Comparison of ENCODE assay signal across 8 cellular contexts in the genomic region with DNA sequence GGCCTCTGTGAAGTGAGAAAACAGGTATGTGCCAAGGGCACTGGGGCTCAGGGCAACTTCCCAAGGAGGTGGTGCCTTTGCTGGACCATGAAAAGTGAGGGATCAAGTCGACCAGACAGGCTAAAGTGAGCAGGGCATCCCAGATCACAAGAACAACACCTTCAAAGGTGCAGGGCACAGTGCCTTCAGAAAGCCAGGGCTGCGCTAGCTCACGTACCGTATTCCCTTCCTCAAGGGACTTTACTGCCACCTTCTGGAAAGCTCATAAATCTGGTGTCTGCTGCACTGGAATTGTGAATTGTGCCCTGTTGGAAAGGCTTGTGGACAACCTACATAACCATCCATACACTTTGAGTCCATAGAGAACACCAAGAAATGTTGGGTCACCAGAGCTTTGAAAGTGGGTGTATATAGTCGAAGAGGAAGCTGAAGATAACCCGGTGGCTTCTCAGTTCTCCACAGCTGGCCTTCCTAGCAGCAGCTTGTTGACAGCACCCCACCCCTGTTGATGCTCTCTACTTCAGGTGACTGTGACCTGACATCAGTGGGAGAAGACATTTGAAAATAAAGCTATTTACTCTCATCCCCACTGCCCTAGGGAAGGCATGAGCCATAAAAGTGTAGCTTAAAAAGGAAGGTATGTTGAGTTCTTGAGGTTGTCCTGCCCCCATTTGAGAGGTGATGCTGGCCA. TPM values are rescaled to one million over a fixed set of nuclear protein-coding genes. Genes with fewer than 3 reads are reported as not detected.
A peak's percentile ranks its signal among the peaks of the same experiment; 100 is the strongest.
DNase-seq lines count a peak whose midpoint lies in the region; ATAC-seq and TF ChIP-seq lines count a peak whose summit lies in the region.

No MANE protein-coding gene starts in this region.

- H3K27me3 Mint-ChIP-seq in Calu3 (ENCODE audit: unreplicated experiment), result no peaks in the 10 kb centered on the region

- no peak overlapping the region for H3K9ac ChIP-seq in mammary epithelial cell (ENCODE audit: insufficient read depth, low read length)

- no peaks in the 10 kb centered on the region for H3K79me2 ChIP-seq in mammary epithelial cell (ENCODE audit: insufficient read depth, low read length)

- no peaks in the 10 kb centered on the region for H3K9me3 Mint-ChIP-seq in Calu3 (ENCODE audit: low read depth, unreplicated experiment)

- no peaks in the 10 kb centered on the region for H4K20me1 ChIP-seq in mammary epithelial cell (ENCODE audit: insufficient read depth, low read length)

- H3K36me3 Mint-ChIP-seq in Calu3 (ENCODE audit: insufficient read depth, unreplicated experiment), result no peaks in the 10 kb centered on the region

- H3K4me3 ChIP-seq in mammary epithelial cell (replicated peaks in 1 of 3; ENCODE audit: insufficient read depth in 1 of 3, low read depth in 2 of 3, low read length in 3 of 3), result no peak overlapping the region

- TF ChIP-seq CTCF in Calu3 (IDR thresholded peaks at IDR 0.05; ENCODE audit: unreplicated experiment) (no peak), mammary epithelial cell (conservative IDR thresholded peaks at IDR 0.05 in 1 of 2, IDR thresholded peaks at IDR 0.05 in 1 of 2; ENCODE audit: extremely low read depth in 1 of 2, insufficient read depth in 1 of 2, low read depth in 1 of 2, low read length in 2 of 2) (peak; percentile 39 to 76)

- H2AFZ ChIP-seq in mammary epithelial cell (ENCODE audit: low read depth, low read length), result no peak overlapping the region

- H3K4me1 ChIP-seq in mammary epithelial cell (ENCODE audit: insufficient read depth, low read length), result peaks cover 30% of the 10 kb centered on the region

- intact Hi-C loops in Calu3 (cut with micrococcal nuclease; ENCODE audit: unreplicated experiment), result loop anchor here (1.0 to 2.0 kb wide), 2 partner anchors 291 to 403 kb away; no protein-coding TSS in a partner anchor
- intact Hi-C loops in mammary epithelial cell (cut with micrococcal nuclease), result loop anchor here (1.0 to 10.0 kb wide), 5 partner anchors 51 to 403 kb away; partner anchors contain the start of gene SCN8A

- dilution Hi-C loops in mammary epithelial cell (cut with HindIII; ENCODE audit: low sequenced_read_pairs), result no loop called here

- H3K36me3 ChIP-seq in mammary epithelial cell (ENCODE audit: insufficient read depth, low read length), result no peaks in the 10 kb centered on the region

- BruUV-seq in Calu3 (replicated peaks; lab: Mats Ljungman, UMichigan) (no TSS peak), mammary epithelial cell (replicated peaks; lab: Mats Ljungman, UMichigan) (no TSS peak)

- peak; percentile 77 for ATAC-seq in left lobe of liver
- no peak for ATAC-seq in GM18498 (IDR thresholded peaks at IDR 0.05; ENCODE audit: unreplicated experiment)
- ATAC-seq in HG02610 (IDR thresholded peaks at IDR 0.05; ENCODE audit: unreplicated experiment), result no peak
- ATAC-seq in HG02678 (IDR thresholded peaks at IDR 0.05; ENCODE audit: unreplicated experiment), result no peak

- CTCF ChIA-PET in Calu3 (lab: Charles Lee) (interaction anchor here (0.6 to 2.0 kb wide), 10 partner anchors 8 to 403 kb away, joined by 3 to 12 read pairs (median 4); a partner anchor contains a TSS), mammary epithelial cell (lab: Charles Lee; ENCODE audit: low non-redundant PET) (interaction anchor here (0.6 to 1.4 kb wide), 9 partner anchors 51 to 1840 kb away, joined by 3 to 7 read pairs (median 4); no protein-coding TSS in a partner anchor)

- H3K4me2 ChIP-seq in mammary epithelial cell (ENCODE audit: insufficient read depth, low read depth, low read length), result no peak overlapping the region

- DNase-seq in Calu3, result peak; percentile 45
- DNase-seq in HS-5 (ENCODE audit: low read depth), result peak; percentile 41
- peak; percentile 89 for DNase-seq in NCI-H82 (lab: John Stamatoyannopoulos, UW)
- peak; percentile 57 for DNase-seq in mammary epithelial cell
- no peak for DNase-seq in left lobe of liver (ENCODE audit: low spot score)

- in situ Hi-C loops in mammary epithelial cell (cut with MboI; ENCODE audit: low sequenced_read_pairs in 2 of 2), result loop anchor here (5.0 to 10.0 kb wide), 3 partner anchors 299 to 402 kb away; partner anchors contain the start of gene SLC4A8 (in 2 of the 2)

- H3K4me3 Mint-ChIP-seq in Calu3 (ENCODE audit: low read depth, unreplicated experiment), result no peak overlapping the region

- no peaks in the 10 kb centered on the region for H3K9me3 ChIP-seq in mammary epithelial cell (replicated peaks; ENCODE audit: insufficient read depth, low read length)

- 16% methylated on average over 6 of the region's 6 CpGs for WGBS in mammary epithelial cell (ENCODE audit: low coverage, missing lambda C conversion rate)

- no peak overlapping the region for H3K27ac Mint-ChIP-seq in Calu3 (ENCODE audit: unreplicated experiment)

- peaks cover 8% of the 10 kb centered on the region for H3K4me1 Mint-ChIP-seq in Calu3 (ENCODE audit: low read depth, unreplicated experiment)

- peaks cover 5% of the 10 kb centered on the region for H3K27me3 ChIP-seq in mammary epithelial cell (ENCODE audit: insufficient read depth, low read length)

- H3K27ac ChIP-seq in mammary epithelial cell (ENCODE audit: insufficient read depth, low read depth, low read length), result no peak overlapping the region

RNA-seq across cellular contexts. Expression of gene FIGNL2, which starts 24.5 kb away (rescaled TPM):
- total RNA-seq in Calu3 (2022) (not detected in 2 replicates), mammary epithelial cell (under 1 TPM in 1 of 2 donors, not detected in 1; 0.50 TPM), left lobe of liver (0.68 TPM)
- not detected for polyA plus RNA-seq in mammary epithelial cell
- polyA minus RNA-seq in mammary epithelial cell, result not detected
